Comparison of ENCODE assay signal across 26 cellular contexts in genomic region chrX:17409566-17410290, GRCh38.
"Had no signal": no experiment of that assay in that cellular context is flagged by ENCODE, and none has a peak within 500 bp of the region (broad histone marks: within the 10 kb centered on the region; RNA-seq: fewer than 3 reads in every experiment).

No MANE protein-coding gene starts in this region.

- H3K36me3 ChIP-seq: ascending aorta, breast epithelium, lower lobe of right lung, prostate gland, right atrium auricular region, tibial artery, uterus had no signal

- H3K9me3 ChIP-seq: ascending aorta, breast epithelium, lower lobe of right lung, prostate gland, right atrium auricular region, tibial artery, uterus had no signal

- ATAC-seq: left colon; lower lobe of right lung; natural killer cell treated with Interleukin-12 subunit alpha and Interleukin-12 subunit beta and Interleukin-15 and Interleukin-18, amount 100 ng/mL, for 72 hours; stimulated activated naive CD8-positive, alpha-beta T cell treated with anti-CD3 and anti-CD28 coated beads, Interleukin-15, Interleukin-2, amounts not matched to agents 100 U/mL and 50 U/mL, for 24 hours had no signal

- H3K4me1 ChIP-seq: lower lobe of right lung, prostate gland, right atrium auricular region, uterus had no signal

- FAIRE-seq: endometrium, islet of Langerhans had no signal

- H3K27ac ChIP-seq: ascending aorta, breast epithelium, lower lobe of right lung, prostate gland, right atrium auricular region, tibial artery, uterus had no signal

- DNase-seq: activated CD4-positive, alpha-beta T cell treated with anti-CD3 and anti-CD28 coated beads, Interleukin-2, amount 50 U/mL, for 1 hour; activated CD4-positive, CD25-positive, alpha-beta regulatory T cell treated with anti-CD3 and anti-CD28 coated beads, Interleukin-2, amount 50 U/mL, for 72 hours; activated CD8-positive, alpha-beta memory T cell treated with anti-CD3 and anti-CD28 coated beads for 24 hours; activated CD8-positive, alpha-beta memory T cell treated with anti-CD3 and anti-CD28 coated beads, Interleukin-2, amount 50 U/mL, for 48 hours; activated effector memory CD4-positive, alpha-beta T cell treated with anti-CD3 and anti-CD28 coated beads, Interleukin-2, amount 50 U/mL, for 16 hours; activated naive CD4-positive, alpha-beta T cell treated with anti-CD3 and anti-CD28 coated beads, Interleukin-2, amount 50 U/mL, for 16 hours; activated T-cell treated with anti-CD3 and anti-CD28 coated beads, Interleukin-2, amount 50 U/mL, for 48 hours; cortex of kidney; erythroblast; foreskin melanocyte; glutamatergic neuron; hypothalamus; left colon; lower lobe of right lung; stimulated activated CD4-positive, alpha-beta T cell treated with anti-CD3 and anti-CD28 coated beads, Interleukin-12 subunit alpha, Interleukin-12 subunit beta, amount 100 ng/mL, for 4 hours; stimulated activated naive CD8-positive, alpha-beta T cell treated with anti-CD3 and anti-CD28 coated beads, Interleukin-15, Interleukin-2, amounts not matched to agents 100 U/mL and 50 U/mL, for 24 hours; substantia nigra; tibial artery; uterus had no signal

- H3K4me3 ChIP-seq: ascending aorta, breast epithelium, lower lobe of right lung, prostate gland, right atrium auricular region, tibial artery, uterus had no signal

- H3K27me3 ChIP-seq: ascending aorta, right atrium auricular region, tibial artery, uterus had no signal
